ENCODE assay signal across 8 cellular contexts in the genomic region with DNA sequence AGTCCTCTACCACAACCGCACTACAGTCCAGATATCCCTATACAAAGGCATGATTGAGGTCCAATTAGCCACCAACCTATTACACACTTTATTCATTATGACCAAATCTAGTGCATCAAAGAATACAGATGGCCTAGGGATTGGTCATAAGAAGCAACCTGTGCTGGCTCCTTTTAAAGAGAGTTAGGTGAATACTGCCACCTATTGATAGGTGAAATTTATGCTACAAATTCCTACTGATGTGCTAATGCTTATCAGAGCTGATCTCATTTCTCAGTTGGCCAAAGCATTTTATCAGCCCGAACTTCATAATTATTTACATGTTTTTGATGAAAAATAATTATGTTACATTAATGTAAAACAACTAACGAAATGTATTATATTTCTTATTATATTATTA.
A peak's percentile ranks its signal among the peaks of the same experiment; 100 is the strongest.
DNase-seq lines count a peak whose midpoint lies in the region; ATAC-seq, FAIRE-seq and TF ChIP-seq lines count a peak whose summit lies in the region.

No MANE protein-coding gene starts in this region.

- intact Hi-C loops in psoas muscle (cut with DNase I), result loop anchor here in 1 of 2 donors (5.0 kb wide), 2 partner anchors 192 to 792 kb away; no protein-coding TSS in a partner anchor

- peak; percentile 85 for FAIRE-seq in GM19239 (lab: Jason Lieb, UNC)

- H3K9me3 ChIP-seq in psoas muscle, result no peaks in the 10 kb centered on the region

- TF ChIP-seq CTCF in LNCaP clone FGC (IDR thresholded peaks at IDR 0.05; ENCODE audit: control insufficient read depth, extremely low read depth, insufficient read depth), result peak; percentile 66
- TF ChIP-seq CTCF in fibroblast of the aortic adventitia (IDR thresholded peaks at IDR 0.05; ENCODE audit: insufficient read depth, low read length), result peak; percentile 64
- TF ChIP-seq CTCF in psoas muscle (IDR thresholded peaks at IDR 0.05), result peak; percentile 69

- 49 to 54% (median 49%) methylated on average over 3 of the region's 3 CpGs for WGBS in psoas muscle, 3 donors

- no peaks in the 10 kb centered on the region for H3K4me1 ChIP-seq in psoas muscle

- H3K27ac ChIP-seq in psoas muscle, result no peak overlapping the region

- peak; percentile 75 to 92 (median 82) for ATAC-seq in psoas muscle

- peak; percentile 61 for DNase-seq in AG20443 (ENCODE audit: low spot score)
- peak; percentile 12 for DNase-seq in GM19239 (ENCODE audit: insufficient read length, low spot score)
- peak; percentile 59 for DNase-seq in LNCaP clone FGC (ENCODE audit: low read depth)
- DNase-seq in SHP77 (lab: John Stamatoyannopoulos, UW), result peak; percentile 3 to 43
- peak; percentile 79 for DNase-seq in fibroblast of the aortic adventitia (ENCODE audit: low read depth)
- DNase-seq in psoas muscle, result no peak
- DNase-seq in OCI-M2 (lab: John Stamatoyannopoulos, UW; ENCODE audit: unreplicated experiment), result no peak
- DNase-seq in ecto neural progenitor cell (ENCODE audit: low spot score), result no peak

- no peak overlapping the region for H3K4me3 ChIP-seq in LNCaP clone FGC (ENCODE audit: low read depth, low read length)
- H3K4me3 ChIP-seq in fibroblast of the aortic adventitia (ENCODE audit: low read depth, low read length), result no peak overlapping the region
- no peak overlapping the region for H3K4me3 ChIP-seq in psoas muscle

- no peaks in the 10 kb centered on the region for H3K36me3 ChIP-seq in psoas muscle (ENCODE audit: insufficient read depth in 1 of 2, low read depth in 1 of 2)

- peaks cover 0 to 4% (median 0%) of the 10 kb centered on the region in 3 donors for H3K27me3 ChIP-seq in psoas muscle (ENCODE audit: insufficient read depth in 3 of 3, low read length in 2 of 3)

Comparison
In these comparisons a context has a peak if more than half of its experiments do, and no peak if none do; other contexts are left out.
1. DNase-seq: peak in AG20443 (single experiment), GM19239 (single experiment), LNCaP clone FGC (single experiment), SHP77 (2 of 2) and fibroblast of the aortic adventitia (single experiment); none in psoas muscle (0 of 2), OCI-M2 (single experiment) and ecto neural progenitor cell (single experiment).
2. Peak in every context shown above with its lines, with median percentiles within 50 percentile points of each other: CTCF ChIP-seq.